3 cellular contexts compared by ENCODE assay signal in genomic region chr22:29718949-29719893, GRCh38.
TF ChIP-seq lines count a peak whose summit lies in the region.

No MANE protein-coding gene starts in this region.

TF ChIP-seq in SK-N-SH, 30 proteins besides CTCF, POLR2A, EP300 and RAD21:
- TF ChIP-seq SIN3A (IDR thresholded peaks at IDR 0.05; ENCODE audit: borderline replicate concordance, low read depth, low read length): no peak
- no peak for TF ChIP-seq MEF2A (IDR thresholded peaks at IDR 0.05; ENCODE audit: borderline replicate concordance, low read depth)
- TF ChIP-seq CHD2 (IDR thresholded peaks at IDR 0.05; ENCODE audit: low read length, partially characterized antibody): peak; percentile 6
- TF ChIP-seq, protein P1, sequence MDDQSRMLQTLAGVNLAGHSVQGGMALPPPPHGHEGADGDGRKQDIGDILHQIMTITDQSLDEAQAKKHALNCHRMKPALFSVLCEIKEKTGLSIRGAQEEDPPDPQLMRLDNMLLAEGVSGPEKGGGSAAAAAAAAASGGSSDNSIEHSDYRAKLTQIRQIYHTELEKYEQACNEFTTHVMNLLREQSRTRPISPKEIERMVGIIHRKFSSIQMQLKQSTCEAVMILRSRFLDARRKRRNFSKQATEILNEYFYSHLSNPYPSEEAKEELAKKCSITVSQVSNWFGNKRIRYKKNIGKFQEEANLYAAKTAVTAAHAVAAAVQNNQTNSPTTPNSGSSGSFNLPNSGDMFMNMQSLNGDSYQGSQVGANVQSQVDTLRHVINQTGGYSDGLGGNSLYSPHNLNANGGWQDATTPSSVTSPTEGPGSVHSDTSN (IDR thresholded peaks at IDR 0.05): no peak
- no peak for TF ChIP-seq GABPA (IDR thresholded peaks at IDR 0.05; ENCODE audit: low read depth)
- TF ChIP-seq USF1 (IDR thresholded peaks at IDR 0.05; ENCODE audit: borderline replicate concordance, low read depth): no peak
- no peak for TF ChIP-seq TAF1 (IDR thresholded peaks at IDR 0.05; ENCODE audit: borderline replicate concordance, low read depth, low read length)
- TF ChIP-seq FOXM1 (IDR thresholded peaks at IDR 0.05; ENCODE audit: low read depth): no peak
TF ChIP-seq in SK-N-SH: peak in this region for 1.

TF ChIP-seq in SK-N-SH treated with all-trans-retinoic acid at 6 μM for 48 hours, 23 proteins besides CTCF, POLR2A, EP300 and RAD21:
- TF ChIP-seq BACH2 (CRISPR knock-in tag; IDR thresholded peaks at IDR 0.05; ENCODE audit: borderline replicate concordance) (no peak), TCF4 (CRISPR knock-in tag; IDR thresholded peaks at IDR 0.05; ENCODE audit: borderline replicate concordance) (no peak), ISL1 (CRISPR knock-in tag; IDR thresholded peaks at IDR 0.05) (no peak), ZFP3 (CRISPR knock-in tag; IDR thresholded peaks at IDR 0.05) (no peak), TOX (CRISPR knock-in tag; IDR thresholded peaks at IDR 0.05; ENCODE audit: borderline replicate concordance) (no peak), ZC3H10 (CRISPR knock-in tag; IDR thresholded peaks at IDR 0.05) (no peak), CREB5 (CRISPR knock-in tag; IDR thresholded peaks at IDR 0.05; ENCODE audit: low read depth) (no peak), GLIS3 (CRISPR knock-in tag; IDR thresholded peaks at IDR 0.05) (no peak), RARB (CRISPR knock-in tag; IDR thresholded peaks at IDR 0.05) (no peak), ESRRG (CRISPR knock-in tag; IDR thresholded peaks at IDR 0.05) (no peak)
- TF ChIP-seq, protein P2, sequence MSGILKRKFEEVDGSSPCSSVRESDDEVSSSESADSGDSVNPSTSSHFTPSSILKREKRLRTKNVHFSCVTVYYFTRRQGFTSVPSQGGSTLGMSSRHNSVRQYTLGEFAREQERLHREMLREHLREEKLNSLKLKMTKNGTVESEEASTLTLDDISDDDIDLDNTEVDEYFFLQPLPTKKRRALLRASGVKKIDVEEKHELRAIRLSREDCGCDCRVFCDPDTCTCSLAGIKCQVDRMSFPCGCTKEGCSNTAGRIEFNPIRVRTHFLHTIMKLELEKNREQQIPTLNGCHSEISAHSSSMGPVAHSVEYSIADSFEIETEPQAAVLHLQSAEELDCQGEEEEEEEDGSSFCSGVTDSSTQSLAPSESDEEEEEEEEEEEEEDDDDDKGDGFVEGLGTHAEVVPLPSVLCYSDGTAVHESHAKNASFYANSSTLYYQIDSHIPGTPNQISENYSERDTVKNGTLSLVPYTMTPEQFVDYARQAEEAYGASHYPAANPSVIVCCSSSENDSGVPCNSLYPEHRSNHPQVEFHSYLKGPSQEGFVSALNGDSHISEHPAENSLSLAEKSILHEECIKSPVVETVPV (CRISPR knock-in tag; IDR thresholded peaks at IDR 0.05): no peak
- TF ChIP-seq, protein P3, sequence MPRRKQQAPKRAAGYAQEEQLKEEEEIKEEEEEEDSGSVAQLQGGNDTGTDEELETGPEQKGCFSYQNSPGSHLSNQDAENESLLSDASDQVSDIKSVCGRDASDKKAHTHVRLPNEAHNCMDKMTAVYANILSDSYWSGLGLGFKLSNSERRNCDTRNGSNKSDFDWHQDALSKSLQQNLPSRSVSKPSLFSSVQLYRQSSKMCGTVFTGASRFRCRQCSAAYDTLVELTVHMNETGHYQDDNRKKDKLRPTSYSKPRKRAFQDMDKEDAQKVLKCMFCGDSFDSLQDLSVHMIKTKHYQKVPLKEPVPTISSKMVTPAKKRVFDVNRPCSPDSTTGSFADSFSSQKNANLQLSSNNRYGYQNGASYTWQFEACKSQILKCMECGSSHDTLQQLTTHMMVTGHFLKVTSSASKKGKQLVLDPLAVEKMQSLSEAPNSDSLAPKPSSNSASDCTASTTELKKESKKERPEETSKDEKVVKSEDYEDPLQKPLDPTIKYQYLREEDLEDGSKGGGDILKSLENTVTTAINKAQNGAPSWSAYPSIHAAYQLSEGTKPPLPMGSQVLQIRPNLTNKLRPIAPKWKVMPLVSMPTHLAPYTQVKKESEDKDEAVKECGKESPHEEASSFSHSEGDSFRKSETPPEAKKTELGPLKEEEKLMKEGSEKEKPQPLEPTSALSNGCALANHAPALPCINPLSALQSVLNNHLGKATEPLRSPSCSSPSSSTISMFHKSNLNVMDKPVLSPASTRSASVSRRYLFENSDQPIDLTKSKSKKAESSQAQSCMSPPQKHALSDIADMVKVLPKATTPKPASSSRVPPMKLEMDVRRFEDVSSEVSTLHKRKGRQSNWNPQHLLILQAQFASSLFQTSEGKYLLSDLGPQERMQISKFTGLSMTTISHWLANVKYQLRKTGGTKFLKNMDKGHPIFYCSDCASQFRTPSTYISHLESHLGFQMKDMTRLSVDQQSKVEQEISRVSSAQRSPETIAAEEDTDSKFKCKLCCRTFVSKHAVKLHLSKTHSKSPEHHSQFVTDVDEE (CRISPR knock-in tag; IDR thresholded peaks at IDR 0.05): no peak

TF ChIP-seq in endothelial cell of umbilical vein, 7 proteins besides CTCF, POLR2A, EP300 and RAD21:
- TF ChIP-seq JUN (IDR thresholded peaks at IDR 0.05; ENCODE audit: borderline replicate concordance, insufficient read depth, insufficient read length, low read depth) (no peak), EZH2 (IDR thresholded peaks at IDR 0.05; ENCODE audit: borderline replicate concordance, low read depth, low read length, severe bottlenecking) (peak; percentile 67), MYC (IDR thresholded peaks at IDR 0.05; ENCODE audit: low read depth, low read length) (no peak), GATA2 (IDR thresholded peaks at IDR 0.05; ENCODE audit: insufficient read depth, insufficient read length, low read depth, low read length) (no peak)
TF ChIP-seq in endothelial cell of umbilical vein: peak in this region for 1.
